Comparison of ENCODE assay signal across 10 cellular contexts in the genomic region with DNA sequence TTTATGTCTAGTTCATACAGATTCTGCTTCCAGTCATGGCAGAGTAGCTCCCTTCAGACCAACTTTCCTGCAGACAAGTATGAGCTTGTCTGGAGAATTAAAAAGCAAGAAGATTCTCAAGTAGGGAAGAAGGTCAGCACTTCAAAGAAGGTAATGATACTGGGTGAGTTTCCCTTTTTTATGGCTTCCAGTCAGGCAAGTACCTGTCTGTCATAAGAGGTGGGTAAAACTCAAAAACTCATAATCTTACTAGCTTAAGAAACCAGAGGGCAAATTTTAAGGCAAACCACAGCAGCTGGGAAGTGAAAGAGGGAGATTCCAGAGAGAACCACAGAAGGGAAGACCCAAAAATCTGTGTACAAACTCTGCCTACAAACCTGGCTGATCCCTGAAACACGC. TPM values are rescaled to one million over a fixed set of nuclear protein-coding genes. Genes with fewer than 3 reads are reported as not detected.
DNase-seq lines count a peak whose midpoint lies in the region; ATAC-seq and TF ChIP-seq lines count a peak whose summit lies in the region.
"Had no signal": no experiment of that assay in that cellular context is flagged by ENCODE, and none has a peak within 500 bp of the region (broad histone marks: within the 10 kb centered on the region; RNA-seq: fewer than 3 reads in every experiment).

No MANE protein-coding gene starts in this region.

- peak; percentile 39 for ATAC-seq in activated CD4-positive, alpha-beta T cell treated with anti-CD3 and anti-CD28 coated beads for 36 hours
- ATAC-seq in HG02642 (IDR thresholded peaks at IDR 0.05; ENCODE audit: poor library complexity, unreplicated experiment) (peak; percentile 43), GM19452 (IDR thresholded peaks at IDR 0.05; ENCODE audit: unreplicated experiment) (no peak)

- no peak for TF ChIP-seq CTCF in neutrophil (IDR thresholded peaks at IDR 0.05)
- no peak for TF ChIP-seq CTCF in colonic mucosa (IDR thresholded peaks at IDR 0.05)

- peaks cover 5 to 6% of the 10 kb centered on the region in 2 experiments for H3K4me1 ChIP-seq in neutrophil (ENCODE audit: control insufficient read depth in 1 of 2, insufficient read depth in 1 of 2, low read depth in 1 of 2, low read length in 1 of 2)
- H3K4me1 ChIP-seq in colonic mucosa: no peaks in the 10 kb centered on the region

- H3K9ac ChIP-seq in colonic mucosa (ENCODE audit: low read depth in 2 of 2, low read length in 2 of 2): no peak overlapping the region

- H3K27ac ChIP-seq in neutrophil (peak overlapping the region; percentile 41), colonic mucosa (no peak overlapping the region)
- H3K27ac ChIP-seq: transverse colon had no signal

- intact Hi-C loops in activated CD4-positive, alpha-beta T cell treated with anti-CD3 and anti-CD28 coated beads for 36 hours (cut with DNase I, micrococcal nuclease): loop anchor here (1.0 to 2.0 kb wide), 5 partner anchors 39 to 104 kb away; partner anchors contain the start of genes DENND5A (in 1 of the 2) and TMEM41B (in 1 of the 2)
- intact Hi-C loops in activated CD4-positive, alpha-beta memory T cell treated with anti-CD3 and anti-CD28 coated beads for 36 hours (cut with micrococcal nuclease): loop anchor here (1.0 to 2.0 kb wide), 2 partner anchors 153 to 250 kb away; partner anchors contain the start of gene ZNF143
- intact Hi-C loops in colonic mucosa (cut with DNase I): no loop called here

- H3K4me3 ChIP-seq in neutrophil (ENCODE audit: low read depth in 1 of 2, low read length in 1 of 2) (no peak overlapping the region), colonic mucosa (no peak overlapping the region)
- H3K4me3 ChIP-seq: transverse colon had no signal

- H3K27me3 ChIP-seq in neutrophil (no peaks in the 10 kb centered on the region), colonic mucosa (no peaks in the 10 kb centered on the region)
- H3K27me3 ChIP-seq: transverse colon had no signal

- POLR2A ChIA-PET in activated CD4-positive, alpha-beta T cell treated with anti-CD3 and anti-CD28 coated beads for 36 hours (lab: Charles Lee): interaction anchor here (0.8 to 1.7 kb wide), 5 partner anchors 39 to 63 kb away, joined by 3 to 6 read pairs (median 4); partner anchors contain the start of gene DENND5A
- POLR2A ChIA-PET in activated CD4-positive, alpha-beta memory T cell treated with anti-CD3 and anti-CD28 coated beads for 36 hours (lab: Charles Lee): interaction anchor here (1.4 to 3.3 kb wide), 3 partner anchors 39 to 250 kb away, joined by 5 to 11 read pairs (median 5); partner anchors contain the start of genes DENND5A and ZNF143

- peaks cover 68% of the 10 kb centered on the region for H3K4me1 Mint-ChIP-seq in activated CD4-positive, alpha-beta T cell treated with anti-CD3 and anti-CD28 coated beads for 36 hours
- H3K4me1 Mint-ChIP-seq in activated CD4-positive, alpha-beta memory T cell treated with anti-CD3 and anti-CD28 coated beads for 36 hours (ENCODE audit: low read depth): peaks cover 66% of the 10 kb centered on the region

- H3K27ac Mint-ChIP-seq in activated CD4-positive, alpha-beta T cell treated with anti-CD3 and anti-CD28 coated beads for 36 hours: peak overlapping the region; percentile 76
- H3K27ac Mint-ChIP-seq in activated CD4-positive, alpha-beta memory T cell treated with anti-CD3 and anti-CD28 coated beads for 36 hours: peak overlapping the region; percentile 75

- no peaks in the 10 kb centered on the region for H3K9me3 Mint-ChIP-seq in activated CD4-positive, alpha-beta T cell treated with anti-CD3 and anti-CD28 coated beads for 36 hours (ENCODE audit: low read depth)
- no peaks in the 10 kb centered on the region for H3K9me3 Mint-ChIP-seq in activated CD4-positive, alpha-beta memory T cell treated with anti-CD3 and anti-CD28 coated beads for 36 hours

- H3K9me3 ChIP-seq in neutrophil (no peaks in the 10 kb centered on the region), colonic mucosa (no peaks in the 10 kb centered on the region)
- H3K9me3 ChIP-seq: transverse colon had no signal

- H3K36me3 ChIP-seq in neutrophil (peaks cover 8% of the 10 kb centered on the region), colonic mucosa (no peaks in the 10 kb centered on the region)
- H3K36me3 ChIP-seq: transverse colon had no signal

- peak; percentile 41 for DNase-seq in activated CD4-positive, alpha-beta T cell treated with anti-CD3 and anti-CD28 coated beads for 36 hours
- no peak for DNase-seq in activated CD4-positive, alpha-beta T cell treated with anti-CD3 and anti-CD28 coated beads, Interleukin-2, amount 50 U/mL, for 4 hours
- DNase-seq in activated CD4-positive, alpha-beta memory T cell treated with anti-CD3 and anti-CD28 coated beads for 36 hours: peak; percentile 43
- DNase-seq in colonic mucosa (no peak), germinal center (ENCODE audit: low spot score) (no peak)
- DNase-seq: NCI-H1092, transverse colon had no signal

- no peak overlapping the region for H3K4me3 Mint-ChIP-seq in activated CD4-positive, alpha-beta T cell treated with anti-CD3 and anti-CD28 coated beads for 36 hours
- H3K4me3 Mint-ChIP-seq in activated CD4-positive, alpha-beta memory T cell treated with anti-CD3 and anti-CD28 coated beads for 36 hours: no peak overlapping the region

- CTCF ChIA-PET in activated CD4-positive, alpha-beta T cell treated with anti-CD3 and anti-CD28 coated beads for 36 hours (lab: Charles Lee): interaction anchor here (1.5 to 1.7 kb wide), 2 partner anchors 54 to 62 kb away, joined by 5 read pairs; no protein-coding TSS in a partner anchor
- CTCF ChIA-PET in activated CD4-positive, alpha-beta memory T cell treated with anti-CD3 and anti-CD28 coated beads for 36 hours (lab: Charles Lee): interaction anchor here (1.2 kb wide), 2 partner anchors 35 to 54 kb away, joined by 4 to 6 read pairs; partner anchors contain the start of gene DENND5A

- no peaks in the 10 kb centered on the region for H3K36me3 Mint-ChIP-seq in activated CD4-positive, alpha-beta T cell treated with anti-CD3 and anti-CD28 coated beads for 36 hours (ENCODE audit: low read depth)
- H3K36me3 Mint-ChIP-seq in activated CD4-positive, alpha-beta memory T cell treated with anti-CD3 and anti-CD28 coated beads for 36 hours: peaks cover 2% of the 10 kb centered on the region

- no peaks in the 10 kb centered on the region for H3K27me3 Mint-ChIP-seq in activated CD4-positive, alpha-beta T cell treated with anti-CD3 and anti-CD28 coated beads for 36 hours
- H3K27me3 Mint-ChIP-seq in activated CD4-positive, alpha-beta memory T cell treated with anti-CD3 and anti-CD28 coated beads for 36 hours: no peaks in the 10 kb centered on the region

RNA-seq across cellular contexts. Expression of gene DENND5A, which starts 54.2 kb away (rescaled TPM):
- 10 to 100 TPM; 43.6 to 62.6 TPM for total RNA-seq in activated CD4-positive, alpha-beta T cell treated with anti-CD3 and anti-CD28 coated beads for 36 hours
- 10 to 100 TPM; 41.3 to 41.9 TPM for total RNA-seq in activated CD4-positive, alpha-beta memory T cell treated with anti-CD3 and anti-CD28 coated beads for 36 hours
- 10 to 100 TPM in 1 of 2 donors, 1 to 10 TPM in 1; 7.0 to 24.8 TPM for total RNA-seq in colonic mucosa

Comparison
In these comparisons a context has a peak if more than half of its experiments do, and no peak if none do; other contexts are left out.
1. DNase-seq: peak in activated CD4-positive, alpha-beta T cell treated with anti-CD3 and anti-CD28 coated beads for 36 hours (single experiment) and activated CD4-positive, alpha-beta memory T cell treated with anti-CD3 and anti-CD28 coated beads for 36 hours (single experiment); none in activated CD4-positive, alpha-beta T cell treated with anti-CD3 and anti-CD28 coated beads, Interleukin-2, amount 50 U/mL, for 4 hours (0 of 2), colonic mucosa (single experiment) and germinal center (single experiment).